ENCODE assay signal across 17 cellular contexts in the genomic region with DNA sequence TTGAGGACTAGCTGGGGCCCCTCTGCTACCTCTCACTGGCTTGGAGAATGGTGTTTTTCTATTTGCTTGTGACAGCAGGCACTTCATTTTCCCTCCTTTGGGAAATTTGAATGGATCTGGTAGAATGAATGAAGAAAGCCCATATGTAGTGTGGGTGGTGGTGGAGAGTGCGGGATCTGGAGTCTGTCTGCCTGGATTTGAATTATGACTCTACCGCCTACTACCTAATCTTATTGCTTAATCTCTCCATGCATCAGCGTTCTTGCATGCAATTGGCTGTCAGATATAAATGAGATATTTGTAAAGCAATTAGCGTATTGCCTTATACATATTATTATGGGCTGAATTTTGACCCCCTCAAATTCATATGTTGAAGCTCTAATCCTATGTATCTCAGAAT.
DNase-seq lines count a peak whose midpoint lies in the region; ATAC-seq and TF ChIP-seq lines count a peak whose summit lies in the region.
"Had no signal": no experiment of that assay in that cellular context is flagged by ENCODE, and none has a peak within 500 bp of the region (broad histone marks: within the 10 kb centered on the region; RNA-seq: fewer than 3 reads in every experiment).

No MANE protein-coding gene starts in this region.

- no peak for DNase-seq in activated naive CD8-positive, alpha-beta T cell treated with anti-CD3 and anti-CD28 coated beads for 36 hours
- DNase-seq in SK-N-DZ (ENCODE audit: low spot score) (peak; percentile 92), nephron progenitor cell (no peak), NAMALWA (ENCODE audit: low spot score) (no peak), epidermal melanocyte (ENCODE audit: insufficient read length, low spot score) (no peak)
- no peak for DNase-seq in activated CD4-positive, alpha-beta T cell treated with anti-CD3 and anti-CD28 coated beads, Interleukin-2, amount 50 U/mL, for 4 hours
- DNase-seq: DMS 273 treated with DMSO at 0.1 percent for 48 hours, GDM1, HFFc6, MV-4-11, NCI-H1436 treated with DMSO at 0.1 percent for 48 hours, NCI-H2029 treated with DMSO at 0.1 percent for 48 hours, NCI-H774, SJCRH30 had no signal

- H3K27me3 Mint-ChIP-seq in activated naive CD8-positive, alpha-beta T cell = no peaks in the 10 kb centered on the region
- H3K27me3 Mint-ChIP-seq in activated naive CD8-positive, alpha-beta T cell treated with anti-CD3 and anti-CD28 coated beads for 36 hours = no peaks in the 10 kb centered on the region
- H3K27me3 Mint-ChIP-seq in nephron progenitor cell (ENCODE audit: low read depth, poor library complexity) = no peaks in the 10 kb centered on the region
- no peaks in the 10 kb centered on the region for H3K27me3 Mint-ChIP-seq in stimulated activated memory B cell treated with anti-CD40 and anti-IgM and Interleukin-4, amounts not matched to agents 10 μg/mL and 1 μg/mL and 100 μg/mL, for 72 hours

- peaks cover 9% of the 10 kb centered on the region for H3K36me3 Mint-ChIP-seq in activated naive CD8-positive, alpha-beta T cell
- H3K36me3 Mint-ChIP-seq in activated naive CD8-positive, alpha-beta T cell treated with anti-CD3 and anti-CD28 coated beads for 36 hours = peaks cover 19% of the 10 kb centered on the region
- peaks cover 55% of the 10 kb centered on the region for H3K36me3 Mint-ChIP-seq in nephron progenitor cell (ENCODE audit: low read depth)
- H3K36me3 Mint-ChIP-seq in stimulated activated memory B cell treated with anti-CD40 and anti-IgM and Interleukin-4, amounts not matched to agents 10 μg/mL and 1 μg/mL and 100 μg/mL, for 72 hours = peaks cover 8% of the 10 kb centered on the region

- H3K9me3 Mint-ChIP-seq in activated naive CD8-positive, alpha-beta T cell (ENCODE audit: low read depth) = no peaks in the 10 kb centered on the region
- no peaks in the 10 kb centered on the region for H3K9me3 Mint-ChIP-seq in activated naive CD8-positive, alpha-beta T cell treated with anti-CD3 and anti-CD28 coated beads for 36 hours
- H3K9me3 Mint-ChIP-seq in nephron progenitor cell = peaks cover 4% of the 10 kb centered on the region
- H3K9me3 Mint-ChIP-seq in stimulated activated memory B cell treated with anti-CD40 and anti-IgM and Interleukin-4, amounts not matched to agents 10 μg/mL and 1 μg/mL and 100 μg/mL, for 72 hours = no peaks in the 10 kb centered on the region
- H3K9me3 Mint-ChIP-seq: HFFc6 had no signal

- TF ChIP-seq CTCF in nephron progenitor cell (IDR thresholded peaks at IDR 0.05) = no peak

- H3K27ac Mint-ChIP-seq in activated naive CD8-positive, alpha-beta T cell = peak overlapping the region; percentile 8
- no peak overlapping the region for H3K27ac Mint-ChIP-seq in activated naive CD8-positive, alpha-beta T cell treated with anti-CD3 and anti-CD28 coated beads for 36 hours
- H3K27ac Mint-ChIP-seq in nephron progenitor cell = peak overlapping the region; percentile 60
- H3K27ac Mint-ChIP-seq in stimulated activated memory B cell treated with anti-CD40 and anti-IgM and Interleukin-4, amounts not matched to agents 10 μg/mL and 1 μg/mL and 100 μg/mL, for 72 hours = peak overlapping the region; percentile 66
- H3K27ac Mint-ChIP-seq: HFFc6 had no signal

- peaks cover 21% of the 10 kb centered on the region for H3K4me1 Mint-ChIP-seq in activated naive CD8-positive, alpha-beta T cell (ENCODE audit: low read depth)
- H3K4me1 Mint-ChIP-seq in activated naive CD8-positive, alpha-beta T cell treated with anti-CD3 and anti-CD28 coated beads for 36 hours = peaks cover 24% of the 10 kb centered on the region
- peaks cover 36% of the 10 kb centered on the region for H3K4me1 Mint-ChIP-seq in nephron progenitor cell
- H3K4me1 Mint-ChIP-seq in stimulated activated memory B cell treated with anti-CD40 and anti-IgM and Interleukin-4, amounts not matched to agents 10 μg/mL and 1 μg/mL and 100 μg/mL, for 72 hours = peaks cover 19% of the 10 kb centered on the region

- no peak overlapping the region for H3K4me3 Mint-ChIP-seq in activated naive CD8-positive, alpha-beta T cell
- H3K4me3 Mint-ChIP-seq in activated naive CD8-positive, alpha-beta T cell treated with anti-CD3 and anti-CD28 coated beads for 36 hours = no peak overlapping the region
- H3K4me3 Mint-ChIP-seq in nephron progenitor cell = no peak overlapping the region
- no peak overlapping the region for H3K4me3 Mint-ChIP-seq in stimulated activated memory B cell treated with anti-CD40 and anti-IgM and Interleukin-4, amounts not matched to agents 10 μg/mL and 1 μg/mL and 100 μg/mL, for 72 hours
- H3K4me3 Mint-ChIP-seq: CD14-positive monocyte, HFFc6 had no signal

- no peak for ATAC-seq in stimulated activated memory B cell treated with anti-CD40 and anti-IgM and Interleukin-4, amounts not matched to agents 10 μg/mL and 1 μg/mL and 100 μg/mL, for 72 hours
